ENCODE assay signal across 1 cellular context in genomic region chr3:11619946-11620652, GRCh38.
TF ChIP-seq lines count a peak whose summit lies in the region.

No MANE protein-coding gene starts in this region.

TF ChIP-seq in WTC11, 78 proteins besides CTCF, POLR2A, EP300 and RAD21 (continued from another document):
- TF ChIP-seq ZMAT4 (CRISPR knock-in tag; IDR thresholded peaks at IDR 0.05) = no peak
TF ChIP-seq in WTC11: peak in this region for 0.
